20 cellular contexts compared by ENCODE assay signal in the genomic region with DNA sequence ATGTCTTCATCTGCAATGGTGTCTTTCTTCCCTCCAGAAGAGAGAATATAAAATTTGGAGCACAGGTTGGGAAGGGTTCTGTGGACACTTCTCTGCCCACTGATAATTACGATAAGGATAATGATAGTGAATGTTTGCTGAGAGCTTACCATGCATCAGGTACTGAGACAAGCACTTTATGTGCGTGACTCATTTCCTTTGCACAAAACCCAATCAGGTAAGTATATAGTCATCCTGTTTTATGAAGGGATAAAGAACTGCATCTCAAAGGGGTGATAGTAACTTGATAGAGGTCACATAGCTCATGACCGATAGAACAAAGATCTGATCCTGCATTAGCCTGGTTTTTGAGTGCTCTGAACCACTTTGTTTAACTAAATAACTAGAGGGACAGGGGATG. TPM values are rescaled to one million over a fixed set of nuclear protein-coding genes. Genes with fewer than 3 reads are reported as not detected.
"Had no signal": no experiment of that assay in that cellular context is flagged by ENCODE, and none has a peak within 500 bp of the region (broad histone marks: within the 10 kb centered on the region; RNA-seq: fewer than 3 reads in every experiment).

No MANE protein-coding gene starts in this region.

- H3K4me1 ChIP-seq: left lung, tibial artery had no signal

- H3K9me3 ChIP-seq: left lung, tibial artery had no signal

- H3K36me3 ChIP-seq: left lung, tibial artery had no signal

- H3K27ac ChIP-seq: left lung, tibial artery had no signal

- H3K4me3 ChIP-seq: left lung, tibial artery had no signal

- DNase-seq: activated CD4-positive, alpha-beta T cell treated with anti-CD3 and anti-CD28 coated beads for 1 hour; activated CD8-positive, alpha-beta memory T cell treated with anti-CD3 and anti-CD28 coated beads for 24 hours; activated CD8-positive, alpha-beta memory T cell treated with anti-CD3 and anti-CD28 coated beads, Interleukin-2, amount 50 U/mL, for 48 hours; activated effector memory CD4-positive, alpha-beta T cell treated with Interleukin-2 at 50 U/mL for 16 hours; activated naive CD4-positive, alpha-beta T cell treated with anti-CD3 and anti-CD28 coated beads for 36 hours; activated naive CD8-positive, alpha-beta T cell treated with anti-CD3 and anti-CD28 coated beads, Interleukin-2, amount 10 ng/mL, durations not matched to agents 7 days and 5 days; activated T-cell treated with anti-CD3 and anti-CD28 coated beads, Interleukin-2, amount 50 U/mL, for 4 hours; amniotic stem cell; foreskin melanocyte; left lung; midbrain; natural killer cell; small intestine; stimulated activated CD4-positive, alpha-beta T cell treated with anti-CD3 and anti-CD28 coated beads, Interleukin-2, amount 100 ng/mL, for 24 hours; stimulated activated naive CD8-positive, alpha-beta T cell treated with anti-CD3 and anti-CD28 coated beads, Interleukin-15, amount 100 ng/mL, for 72 hours; tibial artery had no signal

- ATAC-seq: activated T-cell treated with anti-CD3 and anti-CD28 coated beads, Interleukin-2, amount 50 U/mL, for 4 hours; left lung; natural killer cell; sciatic nerve; stimulated activated effector memory CD8-positive, alpha-beta T cell treated with anti-CD3 and anti-CD28 coated beads, Interleukin-12 subunit alpha, Interleukin-12 subunit beta, amount 100 ng/mL, for 72 hours; stimulated activated naive CD8-positive, alpha-beta T cell treated with anti-CD3 and anti-CD28 coated beads, Interleukin-15, amount 100 ng/mL, for 72 hours had no signal

RNA-seq across cellular contexts. Expression of a gene that starts 9.4 kb away (rescaled TPM):
- total RNA-seq: activated naive CD4-positive, alpha-beta T cell treated with anti-CD3 and anti-CD28 coated beads for 36 hours; activated naive CD8-positive, alpha-beta T cell treated with anti-CD3 and anti-CD28 coated beads, Interleukin-2, amount 10 ng/mL, durations not matched to agents 7 days and 5 days; activated T-cell treated with anti-CD3 and anti-CD28 coated beads, Interleukin-2, amount 50 U/mL, for 4 hours; left lung; lung microvascular endothelial cell; natural killer cell; renal cortical epithelial cell had no signal
